1 cellular context compared by ENCODE assay signal in the genomic region with DNA sequence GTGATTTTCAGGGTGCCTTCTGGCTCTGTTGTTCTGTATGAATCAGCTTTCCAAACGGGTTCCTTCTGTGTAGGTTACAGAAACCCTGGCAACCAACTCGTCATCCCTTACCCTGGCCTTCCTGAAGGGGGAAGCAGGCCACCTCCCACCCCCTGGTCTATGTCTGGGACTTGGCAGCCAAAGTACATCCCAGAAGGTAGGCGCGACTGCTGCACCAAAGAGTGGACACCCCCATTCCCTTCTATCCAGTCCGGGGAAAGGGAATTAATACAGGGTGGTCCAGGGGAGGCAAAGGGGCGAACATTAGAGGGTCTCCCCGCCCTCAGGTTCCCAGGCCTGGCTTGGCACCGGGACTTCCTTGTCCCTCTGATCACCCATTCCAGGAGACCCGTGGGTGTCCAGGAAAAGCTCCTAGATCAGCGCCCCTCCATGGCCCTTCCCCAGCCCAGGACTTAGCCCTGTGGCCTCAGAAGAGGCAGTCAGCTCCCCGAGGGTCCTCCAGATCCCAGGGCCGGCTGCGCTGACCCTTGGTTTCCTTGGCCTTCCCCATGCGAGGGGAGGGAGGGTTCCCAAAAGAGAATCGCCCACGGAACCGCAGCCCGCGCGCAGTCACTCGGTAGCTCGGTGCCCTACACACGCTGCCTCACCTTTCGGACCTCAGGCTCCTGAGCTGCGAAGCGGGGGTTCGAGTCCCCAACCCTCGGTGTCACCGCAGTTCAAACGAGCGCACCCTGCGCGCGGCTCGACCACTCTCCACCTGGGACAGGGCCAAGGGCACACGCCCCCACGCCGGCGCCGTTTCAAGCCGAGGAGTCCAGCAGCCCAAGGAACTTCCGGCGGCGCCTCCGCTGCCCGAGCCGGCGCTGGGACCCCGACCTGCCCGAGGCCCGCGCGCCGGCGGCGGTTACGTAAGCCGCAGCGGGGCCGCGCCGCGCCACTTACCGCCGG.
TF ChIP-seq lines count a peak whose summit lies in the region.

A gene with protein sequence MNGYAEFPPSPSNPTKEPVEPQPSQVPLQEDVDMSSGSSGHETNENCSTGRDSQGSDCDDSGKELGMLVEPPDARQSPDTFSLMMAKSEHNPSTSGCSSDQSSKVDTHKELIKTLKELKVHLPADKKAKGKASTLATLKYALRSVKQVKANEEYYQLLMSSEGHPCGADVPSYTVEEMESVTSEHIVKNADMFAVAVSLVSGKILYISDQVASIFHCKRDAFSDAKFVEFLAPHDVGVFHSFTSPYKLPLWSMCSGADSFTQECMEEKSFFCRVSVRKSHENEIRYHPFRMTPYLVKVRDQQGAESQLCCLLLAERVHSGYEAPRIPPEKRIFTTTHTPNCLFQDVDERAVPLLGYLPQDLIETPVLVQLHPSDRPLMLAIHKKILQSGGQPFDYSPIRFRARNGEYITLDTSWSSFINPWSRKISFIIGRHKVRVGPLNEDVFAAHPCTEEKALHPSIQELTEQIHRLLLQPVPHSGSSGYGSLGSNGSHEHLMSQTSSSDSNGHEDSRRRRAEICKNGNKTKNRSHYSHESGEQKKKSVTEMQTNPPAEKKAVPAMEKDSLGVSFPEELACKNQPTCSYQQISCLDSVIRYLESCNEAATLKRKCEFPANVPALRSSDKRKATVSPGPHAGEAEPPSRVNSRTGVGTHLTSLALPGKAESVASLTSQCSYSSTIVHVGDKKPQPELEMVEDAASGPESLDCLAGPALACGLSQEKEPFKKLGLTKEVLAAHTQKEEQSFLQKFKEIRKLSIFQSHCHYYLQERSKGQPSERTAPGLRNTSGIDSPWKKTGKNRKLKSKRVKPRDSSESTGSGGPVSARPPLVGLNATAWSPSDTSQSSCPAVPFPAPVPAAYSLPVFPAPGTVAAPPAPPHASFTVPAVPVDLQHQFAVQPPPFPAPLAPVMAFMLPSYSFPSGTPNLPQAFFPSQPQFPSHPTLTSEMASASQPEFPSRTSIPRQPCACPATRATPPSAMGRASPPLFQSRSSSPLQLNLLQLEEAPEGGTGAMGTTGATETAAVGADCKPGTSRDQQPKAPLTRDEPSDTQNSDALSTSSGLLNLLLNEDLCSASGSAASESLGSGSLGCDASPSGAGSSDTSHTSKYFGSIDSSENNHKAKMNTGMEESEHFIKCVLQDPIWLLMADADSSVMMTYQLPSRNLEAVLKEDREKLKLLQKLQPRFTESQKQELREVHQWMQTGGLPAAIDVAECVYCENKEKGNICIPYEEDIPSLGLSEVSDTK (N-terminal part only) (minus strand): TSS at position 909 of the 948 bp plus-strand sequence. CDS start 10,674 bp downstream, outside the sequence.

TF ChIP-seq in WTC11, 78 proteins besides CTCF, POLR2A, EP300 and RAD21:
- 0 out of 2 replicates have a peak, but pooled peaks have one; percentile 32 for TF ChIP-seq TP53 (CRISPR knock-in tag; IDR thresholded peaks at IDR 0.05)
- TF ChIP-seq TEAD4 (CRISPR knock-in tag; IDR thresholded peaks at IDR 0.05): no peak
- no peak for TF ChIP-seq ZNF121 (CRISPR knock-in tag; IDR thresholded peaks at IDR 0.05)
- TF ChIP-seq JAZF1 (CRISPR knock-in tag; IDR thresholded peaks at IDR 0.05): no peak
- TF ChIP-seq ZNF232 (CRISPR knock-in tag; IDR thresholded peaks at IDR 0.05): no peak
- TF ChIP-seq, protein P1, sequence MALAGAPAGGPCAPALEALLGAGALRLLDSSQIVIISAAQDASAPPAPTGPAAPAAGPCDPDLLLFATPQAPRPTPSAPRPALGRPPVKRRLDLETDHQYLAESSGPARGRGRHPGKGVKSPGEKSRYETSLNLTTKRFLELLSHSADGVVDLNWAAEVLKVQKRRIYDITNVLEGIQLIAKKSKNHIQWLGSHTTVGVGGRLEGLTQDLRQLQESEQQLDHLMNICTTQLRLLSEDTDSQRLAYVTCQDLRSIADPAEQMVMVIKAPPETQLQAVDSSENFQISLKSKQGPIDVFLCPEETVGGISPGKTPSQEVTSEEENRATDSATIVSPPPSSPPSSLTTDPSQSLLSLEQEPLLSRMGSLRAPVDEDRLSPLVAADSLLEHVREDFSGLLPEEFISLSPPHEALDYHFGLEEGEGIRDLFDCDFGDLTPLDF (CRISPR knock-in tag; IDR thresholded peaks at IDR 0.05): no peak
- TF ChIP-seq GABPB1 (CRISPR knock-in tag; IDR thresholded peaks at IDR 0.05): peak; percentile 22; the same call in 1 of the 2 replicates
- no peak for TF ChIP-seq FOXP1 (CRISPR knock-in tag; IDR thresholded peaks at IDR 0.05; ENCODE audit: borderline replicate concordance)
- TF ChIP-seq RORB (CRISPR knock-in tag; IDR thresholded peaks at IDR 0.05): no peak
- TF ChIP-seq, protein P2, sequence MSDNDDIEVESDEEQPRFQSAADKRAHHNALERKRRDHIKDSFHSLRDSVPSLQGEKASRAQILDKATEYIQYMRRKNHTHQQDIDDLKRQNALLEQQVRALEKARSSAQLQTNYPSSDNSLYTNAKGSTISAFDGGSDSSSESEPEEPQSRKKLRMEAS (CRISPR knock-in tag; IDR thresholded peaks at IDR 0.05): no peak
- TF ChIP-seq, protein P3, sequence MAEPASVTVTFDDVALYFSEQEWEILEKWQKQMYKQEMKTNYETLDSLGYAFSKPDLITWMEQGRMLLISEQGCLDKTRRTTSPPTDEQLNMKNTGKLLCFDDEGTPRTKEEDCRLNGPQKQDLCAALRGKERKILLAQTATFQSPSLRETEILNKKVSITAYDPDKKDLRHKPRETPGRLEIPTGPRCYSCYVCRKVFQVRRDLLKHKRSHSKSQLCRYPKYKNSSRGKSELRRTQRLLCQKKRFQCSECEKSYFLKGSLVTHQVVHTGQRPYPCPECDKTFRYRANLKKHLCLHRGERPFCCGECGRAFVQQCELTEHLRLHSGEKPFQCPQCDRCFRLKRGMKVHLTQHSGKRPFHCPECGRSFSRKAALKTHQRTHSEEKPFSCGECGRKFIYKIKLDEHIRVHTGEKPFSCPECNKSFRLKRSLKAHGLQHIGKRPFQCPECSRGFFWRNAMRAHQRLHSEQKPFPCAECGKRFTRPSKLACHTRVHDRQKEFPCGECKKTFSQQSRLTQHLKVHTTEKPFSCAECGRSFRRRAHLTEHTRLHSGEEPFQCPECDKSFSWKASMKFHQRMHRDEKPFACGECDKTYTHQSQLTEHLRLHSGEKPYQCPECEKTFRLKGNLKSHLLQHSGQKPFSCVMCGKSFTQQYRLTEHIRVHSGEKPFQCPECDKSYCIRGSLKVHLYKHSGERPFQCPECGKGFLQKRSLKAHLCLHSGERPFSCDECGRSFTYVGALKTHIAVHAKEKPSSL (CRISPR knock-in tag; conservative IDR thresholded peaks at IDR 0.05): no peak
- TF ChIP-seq NFE2L1 (CRISPR knock-in tag; IDR thresholded peaks at IDR 0.05): no peak
- TF ChIP-seq, protein P4, sequence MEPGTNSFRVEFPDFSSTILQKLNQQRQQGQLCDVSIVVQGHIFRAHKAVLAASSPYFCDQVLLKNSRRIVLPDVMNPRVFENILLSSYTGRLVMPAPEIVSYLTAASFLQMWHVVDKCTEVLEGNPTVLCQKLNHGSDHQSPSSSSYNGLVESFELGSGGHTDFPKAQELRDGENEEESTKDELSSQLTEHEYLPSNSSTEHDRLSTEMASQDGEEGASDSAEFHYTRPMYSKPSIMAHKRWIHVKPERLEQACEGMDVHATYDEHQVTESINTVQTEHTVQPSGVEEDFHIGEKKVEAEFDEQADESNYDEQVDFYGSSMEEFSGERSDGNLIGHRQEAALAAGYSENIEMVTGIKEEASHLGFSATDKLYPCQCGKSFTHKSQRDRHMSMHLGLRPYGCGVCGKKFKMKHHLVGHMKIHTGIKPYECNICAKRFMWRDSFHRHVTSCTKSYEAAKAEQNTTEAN (CRISPR knock-in tag; IDR thresholded peaks at IDR 0.05): no peak
- TF ChIP-seq, protein P5, sequence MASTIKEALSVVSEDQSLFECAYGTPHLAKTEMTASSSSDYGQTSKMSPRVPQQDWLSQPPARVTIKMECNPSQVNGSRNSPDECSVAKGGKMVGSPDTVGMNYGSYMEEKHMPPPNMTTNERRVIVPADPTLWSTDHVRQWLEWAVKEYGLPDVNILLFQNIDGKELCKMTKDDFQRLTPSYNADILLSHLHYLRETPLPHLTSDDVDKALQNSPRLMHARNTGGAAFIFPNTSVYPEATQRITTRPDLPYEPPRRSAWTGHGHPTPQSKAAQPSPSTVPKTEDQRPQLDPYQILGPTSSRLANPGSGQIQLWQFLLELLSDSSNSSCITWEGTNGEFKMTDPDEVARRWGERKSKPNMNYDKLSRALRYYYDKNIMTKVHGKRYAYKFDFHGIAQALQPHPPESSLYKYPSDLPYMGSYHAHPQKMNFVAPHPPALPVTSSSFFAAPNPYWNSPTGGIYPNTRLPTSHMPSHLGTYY (CRISPR knock-in tag; IDR thresholded peaks at IDR 0.05): no peak
- TF ChIP-seq, protein P6, sequence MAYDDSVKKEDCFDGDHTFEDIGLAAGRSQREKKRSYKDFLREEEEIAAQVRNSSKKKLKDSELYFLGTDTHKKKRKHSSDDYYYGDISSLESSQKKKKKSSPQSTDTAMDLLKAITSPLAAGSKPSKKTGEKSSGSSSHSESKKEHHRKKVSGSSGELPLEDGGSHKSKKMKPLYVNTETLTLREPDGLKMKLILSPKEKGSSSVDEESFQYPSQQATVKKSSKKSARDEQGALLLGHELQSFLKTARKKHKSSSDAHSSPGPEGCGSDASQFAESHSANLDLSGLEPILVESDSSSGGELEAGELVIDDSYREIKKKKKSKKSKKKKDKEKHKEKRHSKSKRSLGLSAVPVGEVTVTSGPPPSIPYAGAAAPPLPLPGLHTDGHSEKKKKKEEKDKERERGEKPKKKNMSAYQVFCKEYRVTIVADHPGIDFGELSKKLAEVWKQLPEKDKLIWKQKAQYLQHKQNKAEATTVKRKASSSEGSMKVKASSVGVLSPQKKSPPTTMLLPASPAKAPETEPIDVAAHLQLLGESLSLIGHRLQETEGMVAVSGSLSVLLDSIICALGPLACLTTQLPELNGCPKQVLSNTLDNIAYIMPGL (CRISPR knock-in tag; IDR thresholded peaks at IDR 0.05): 0 out of 2 replicates have a peak, but pooled peaks have one; percentile 1
- peak; percentile 42; the same call in 1 of the 2 replicates for TF ChIP-seq KAT7 (CRISPR knock-in tag; IDR thresholded peaks at IDR 0.05; ENCODE audit: borderline replicate concordance)
- TF ChIP-seq, protein P7, sequence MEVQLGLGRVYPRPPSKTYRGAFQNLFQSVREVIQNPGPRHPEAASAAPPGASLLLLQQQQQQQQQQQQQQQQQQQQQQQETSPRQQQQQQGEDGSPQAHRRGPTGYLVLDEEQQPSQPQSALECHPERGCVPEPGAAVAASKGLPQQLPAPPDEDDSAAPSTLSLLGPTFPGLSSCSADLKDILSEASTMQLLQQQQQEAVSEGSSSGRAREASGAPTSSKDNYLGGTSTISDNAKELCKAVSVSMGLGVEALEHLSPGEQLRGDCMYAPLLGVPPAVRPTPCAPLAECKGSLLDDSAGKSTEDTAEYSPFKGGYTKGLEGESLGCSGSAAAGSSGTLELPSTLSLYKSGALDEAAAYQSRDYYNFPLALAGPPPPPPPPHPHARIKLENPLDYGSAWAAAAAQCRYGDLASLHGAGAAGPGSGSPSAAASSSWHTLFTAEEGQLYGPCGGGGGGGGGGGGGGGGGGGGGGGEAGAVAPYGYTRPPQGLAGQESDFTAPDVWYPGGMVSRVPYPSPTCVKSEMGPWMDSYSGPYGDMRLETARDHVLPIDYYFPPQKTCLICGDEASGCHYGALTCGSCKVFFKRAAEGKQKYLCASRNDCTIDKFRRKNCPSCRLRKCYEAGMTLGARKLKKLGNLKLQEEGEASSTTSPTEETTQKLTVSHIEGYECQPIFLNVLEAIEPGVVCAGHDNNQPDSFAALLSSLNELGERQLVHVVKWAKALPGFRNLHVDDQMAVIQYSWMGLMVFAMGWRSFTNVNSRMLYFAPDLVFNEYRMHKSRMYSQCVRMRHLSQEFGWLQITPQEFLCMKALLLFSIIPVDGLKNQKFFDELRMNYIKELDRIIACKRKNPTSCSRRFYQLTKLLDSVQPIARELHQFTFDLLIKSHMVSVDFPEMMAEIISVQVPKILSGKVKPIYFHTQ (CRISPR knock-in tag; IDR thresholded peaks at IDR 0.05): no peak
- TF ChIP-seq, protein P8, sequence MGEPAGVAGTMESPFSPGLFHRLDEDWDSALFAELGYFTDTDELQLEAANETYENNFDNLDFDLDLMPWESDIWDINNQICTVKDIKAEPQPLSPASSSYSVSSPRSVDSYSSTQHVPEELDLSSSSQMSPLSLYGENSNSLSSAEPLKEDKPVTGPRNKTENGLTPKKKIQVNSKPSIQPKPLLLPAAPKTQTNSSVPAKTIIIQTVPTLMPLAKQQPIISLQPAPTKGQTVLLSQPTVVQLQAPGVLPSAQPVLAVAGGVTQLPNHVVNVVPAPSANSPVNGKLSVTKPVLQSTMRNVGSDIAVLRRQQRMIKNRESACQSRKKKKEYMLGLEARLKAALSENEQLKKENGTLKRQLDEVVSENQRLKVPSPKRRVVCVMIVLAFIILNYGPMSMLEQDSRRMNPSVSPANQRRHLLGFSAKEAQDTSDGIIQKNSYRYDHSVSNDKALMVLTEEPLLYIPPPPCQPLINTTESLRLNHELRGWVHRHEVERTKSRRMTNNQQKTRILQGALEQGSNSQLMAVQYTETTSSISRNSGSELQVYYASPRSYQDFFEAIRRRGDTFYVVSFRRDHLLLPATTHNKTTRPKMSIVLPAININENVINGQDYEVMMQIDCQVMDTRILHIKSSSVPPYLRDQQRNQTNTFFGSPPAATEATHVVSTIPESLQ (CRISPR knock-in tag; IDR thresholded peaks at IDR 0.05): no peak
- TF ChIP-seq, protein P9, sequence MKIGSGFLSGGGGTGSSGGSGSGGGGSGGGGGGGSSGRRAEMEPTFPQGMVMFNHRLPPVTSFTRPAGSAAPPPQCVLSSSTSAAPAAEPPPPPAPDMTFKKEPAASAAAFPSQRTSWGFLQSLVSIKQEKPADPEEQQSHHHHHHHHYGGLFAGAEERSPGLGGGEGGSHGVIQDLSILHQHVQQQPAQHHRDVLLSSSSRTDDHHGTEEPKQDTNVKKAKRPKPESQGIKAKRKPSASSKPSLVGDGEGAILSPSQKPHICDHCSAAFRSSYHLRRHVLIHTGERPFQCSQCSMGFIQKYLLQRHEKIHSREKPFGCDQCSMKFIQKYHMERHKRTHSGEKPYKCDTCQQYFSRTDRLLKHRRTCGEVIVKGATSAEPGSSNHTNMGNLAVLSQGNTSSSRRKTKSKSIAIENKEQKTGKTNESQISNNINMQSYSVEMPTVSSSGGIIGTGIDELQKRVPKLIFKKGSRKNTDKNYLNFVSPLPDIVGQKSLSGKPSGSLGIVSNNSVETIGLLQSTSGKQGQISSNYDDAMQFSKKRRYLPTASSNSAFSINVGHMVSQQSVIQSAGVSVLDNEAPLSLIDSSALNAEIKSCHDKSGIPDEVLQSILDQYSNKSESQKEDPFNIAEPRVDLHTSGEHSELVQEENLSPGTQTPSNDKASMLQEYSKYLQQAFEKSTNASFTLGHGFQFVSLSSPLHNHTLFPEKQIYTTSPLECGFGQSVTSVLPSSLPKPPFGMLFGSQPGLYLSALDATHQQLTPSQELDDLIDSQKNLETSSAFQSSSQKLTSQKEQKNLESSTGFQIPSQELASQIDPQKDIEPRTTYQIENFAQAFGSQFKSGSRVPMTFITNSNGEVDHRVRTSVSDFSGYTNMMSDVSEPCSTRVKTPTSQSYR (CRISPR knock-in tag; IDR thresholded peaks at IDR 0.05): no peak
